In genomic region chr14:68662395-68662794, GRCh38 we compare ENCODE assay signal across 17 cellular contexts.
DNase-seq lines count a peak whose midpoint lies in the region; ATAC-seq and TF ChIP-seq lines count a peak whose summit lies in the region.
"Had no signal": no experiment of that assay in that cellular context is flagged by ENCODE, and none has a peak within 500 bp of the region (broad histone marks: within the 10 kb centered on the region; RNA-seq: fewer than 3 reads in every experiment).

No MANE protein-coding gene starts in this region.

- ATAC-seq in stimulated activated naive CD8-positive, alpha-beta T cell treated with anti-CD3 and anti-CD28 coated beads, Interleukin-15, amount 100 ng/mL, for 72 hours: no peak
- ATAC-seq: esophagus mucosa, GM23338 had no signal

- no peaks in the 10 kb centered on the region for H3K36me3 Mint-ChIP-seq in stimulated activated naive CD8-positive, alpha-beta T cell treated with anti-CD3 and anti-CD28 coated beads, Interleukin-15, Interleukin-2, amounts not matched to agents 100 ng/mL and 50 ng/mL, for 24 hours (ENCODE audit: low read depth)
- H3K36me3 Mint-ChIP-seq in brain (no peaks in the 10 kb centered on the region), nephron (ENCODE audit: low read depth) (no peaks in the 10 kb centered on the region), endodermal cell (ENCODE audit: low read depth) (no peaks in the 10 kb centered on the region)

- no peak overlapping the region for H3K4me3 Mint-ChIP-seq in stimulated activated naive CD8-positive, alpha-beta T cell treated with anti-CD3 and anti-CD28 coated beads, Interleukin-15, Interleukin-2, amounts not matched to agents 100 ng/mL and 50 ng/mL, for 24 hours
- no peak overlapping the region for H3K4me3 Mint-ChIP-seq in stimulated activated naive CD8-positive, alpha-beta T cell treated with anti-CD3 and anti-CD28 coated beads, Interleukin-15, amount 100 ng/mL, for 72 hours
- H3K4me3 Mint-ChIP-seq in brain (no peak overlapping the region), nephron (peak overlapping the region in 1 of 3 experiments; percentile 8), endodermal cell (no peak overlapping the region)
- H3K4me3 Mint-ChIP-seq: activated naive CD8-positive, alpha-beta T cell; GM23338 had no signal

- peak overlapping the region; percentile 39 for H3K27ac Mint-ChIP-seq in stimulated activated naive CD8-positive, alpha-beta T cell treated with anti-CD3 and anti-CD28 coated beads, Interleukin-15, Interleukin-2, amounts not matched to agents 100 ng/mL and 50 ng/mL, for 24 hours
- H3K27ac Mint-ChIP-seq in stimulated activated naive CD8-positive, alpha-beta T cell treated with anti-CD3 and anti-CD28 coated beads, Interleukin-15, amount 100 ng/mL, for 72 hours: no peak overlapping the region
- H3K27ac Mint-ChIP-seq in brain (peak overlapping the region in 3 of 5 experiments; percentile 19 to 90 (median 83)), nephron (peak overlapping the region; percentile 85 to 98 (median 98)), endodermal cell (no peak overlapping the region)
- H3K27ac Mint-ChIP-seq: GM23338 had no signal

- H3K4me1 ChIP-seq in endodermal cell (ENCODE audit: control insufficient read depth, insufficient read depth, low read length): peaks cover 5% of the 10 kb centered on the region
- H3K4me1 ChIP-seq: BE2C had no signal

- peaks cover 62% of the 10 kb centered on the region for H3K4me1 Mint-ChIP-seq in stimulated activated naive CD8-positive, alpha-beta T cell treated with anti-CD3 and anti-CD28 coated beads, Interleukin-15, Interleukin-2, amounts not matched to agents 100 ng/mL and 50 ng/mL, for 24 hours (ENCODE audit: low read depth)
- peaks cover 61% of the 10 kb centered on the region for H3K4me1 Mint-ChIP-seq in stimulated activated naive CD8-positive, alpha-beta T cell treated with anti-CD3 and anti-CD28 coated beads, Interleukin-15, amount 100 ng/mL, for 72 hours
- H3K4me1 Mint-ChIP-seq in brain (peaks cover 67% of the 10 kb centered on the region), nephron (peaks cover 90% of the 10 kb centered on the region), endodermal cell (peaks cover 23% of the 10 kb centered on the region)

- no peak overlapping the region for H3K27ac ChIP-seq in endodermal cell (ENCODE audit: low read depth, low read length)

- H3K9me3 ChIP-seq in endodermal cell (ENCODE audit: control insufficient read depth, low read length): no peaks in the 10 kb centered on the region
- H3K9me3 ChIP-seq: BE2C had no signal

- TF ChIP-seq CTCF in brain (conservative IDR thresholded peaks at IDR 0.05) (no peak), nephron (IDR thresholded peaks at IDR 0.05; ENCODE audit: unreplicated experiment in 3 of 3) (no peak), endodermal cell (conservative IDR thresholded peaks at IDR 0.05) (no peak)

- H3K36me3 ChIP-seq in endodermal cell (ENCODE audit: control insufficient read depth, insufficient read depth, low read length): no peaks in the 10 kb centered on the region
- H3K36me3 ChIP-seq: BE2C had no signal

- H3K9ac ChIP-seq in endodermal cell (ENCODE audit: extremely low read depth, low read length, poor library complexity, severe bottlenecking): no peak overlapping the region

- no peaks in the 10 kb centered on the region for H3K9me3 Mint-ChIP-seq in stimulated activated naive CD8-positive, alpha-beta T cell treated with anti-CD3 and anti-CD28 coated beads, Interleukin-15, Interleukin-2, amounts not matched to agents 100 ng/mL and 50 ng/mL, for 24 hours
- peaks cover 0 to 5% of the 10 kb centered on the region in 2 donors for H3K9me3 Mint-ChIP-seq in stimulated activated naive CD8-positive, alpha-beta T cell treated with anti-CD3 and anti-CD28 coated beads, Interleukin-15, amount 100 ng/mL, for 72 hours
- H3K9me3 Mint-ChIP-seq in brain: peaks cover 0 to 5% (median 0%) of the 10 kb centered on the region in 5 experiments
- H3K9me3 Mint-ChIP-seq in nephron: no peaks in the 10 kb centered on the region
- H3K9me3 Mint-ChIP-seq in endodermal cell: no peaks in the 10 kb centered on the region
- H3K9me3 Mint-ChIP-seq: GM23338 had no signal

- no peaks in the 10 kb centered on the region for H3K27me3 Mint-ChIP-seq in stimulated activated naive CD8-positive, alpha-beta T cell treated with anti-CD3 and anti-CD28 coated beads, Interleukin-15, Interleukin-2, amounts not matched to agents 100 ng/mL and 50 ng/mL, for 24 hours
- no peaks in the 10 kb centered on the region for H3K27me3 Mint-ChIP-seq in stimulated activated naive CD8-positive, alpha-beta T cell treated with anti-CD3 and anti-CD28 coated beads, Interleukin-15, amount 100 ng/mL, for 72 hours
- no peaks in the 10 kb centered on the region for H3K27me3 Mint-ChIP-seq in brain
- H3K27me3 Mint-ChIP-seq in nephron (ENCODE audit: low read depth): no peaks in the 10 kb centered on the region
- no peaks in the 10 kb centered on the region for H3K27me3 Mint-ChIP-seq in endodermal cell (ENCODE audit: insufficient read depth)
- H3K27me3 Mint-ChIP-seq: activated naive CD8-positive, alpha-beta T cell had no signal

- no peaks in the 10 kb centered on the region for H3K27me3 ChIP-seq in endodermal cell (ENCODE audit: control insufficient read depth, insufficient read depth, low read length, poor library complexity, severe bottlenecking)
- H3K27me3 ChIP-seq: BE2C had no signal

- H3K4me3 ChIP-seq in endodermal cell (ENCODE audit: low read length): no peak overlapping the region
- H3K4me3 ChIP-seq: GM23338 had no signal

- no peak for DNase-seq in stimulated activated naive CD8-positive, alpha-beta T cell treated with anti-CD3 and anti-CD28 coated beads, Interleukin-15, amount 100 ng/mL, for 72 hours
- DNase-seq in SKM-1 (lab: John Stamatoyannopoulos, UW; ENCODE audit: unreplicated experiment): no peak
- no peak for DNase-seq in GF-D8 (lab: John Stamatoyannopoulos, UW)
- no peak for DNase-seq in endodermal cell
- DNase-seq in activated naive CD4-positive, alpha-beta T cell (lab: John Stamatoyannopoulos, UW): no peak
- DNase-seq: activated CD4-positive, alpha-beta T cell treated with anti-CD3 and anti-CD28 coated beads, Interleukin-2, amount 50 U/mL, for 1 hour; BE2C; EL; NCI-H1694; NCI-H526 treated with DMSO at 0.1 percent for 48 hours; stimulated activated CD4-positive, alpha-beta T cell treated with anti-CD3 and anti-CD28 coated beads, Interleukin-15, amount 100 ng/mL, for 24 hours had no signal

- 92 to 95% methylated on average over 3 of the region's 3 CpGs for WGBS in endodermal cell (ENCODE audit: insufficient coverage in 1 of 2, insufficient read length in 1 of 2), 2 experiments

Comparison
In these comparisons a context has a peak if more than half of its experiments do, and no peak if none do; other contexts are left out.
1. H3K27ac Mint-ChIP-seq: peak in stimulated activated naive CD8-positive, alpha-beta T cell treated with anti-CD3 and anti-CD28 coated beads, Interleukin-15, Interleukin-2, amounts not matched to agents 100 ng/mL and 50 ng/mL, for 24 hours (single experiment), brain (3 of 5) and nephron (3 of 3); none in stimulated activated naive CD8-positive, alpha-beta T cell treated with anti-CD3 and anti-CD28 coated beads, Interleukin-15, amount 100 ng/mL, for 72 hours (0 of 2) and endodermal cell (single experiment).